ENCODE assay signal across 10 cellular contexts in the genomic region with DNA sequence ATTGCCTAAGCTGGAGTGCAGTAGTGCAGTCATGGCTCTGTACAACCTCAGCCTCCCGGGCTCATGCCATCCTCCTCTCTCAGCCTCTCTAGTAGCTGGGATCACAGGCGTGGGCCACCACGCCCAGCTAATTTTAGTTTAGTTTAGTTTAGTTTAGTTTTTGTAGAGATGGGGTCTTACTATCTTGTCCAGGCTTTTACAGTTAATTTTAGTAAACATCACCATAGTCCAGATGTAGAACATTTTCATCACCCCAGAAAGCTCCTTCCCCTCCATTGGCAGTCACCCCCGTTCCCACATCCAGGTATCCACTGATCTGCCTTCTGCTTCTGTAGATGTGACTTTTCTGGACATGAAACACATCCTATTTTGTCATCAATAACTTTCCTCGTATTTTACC. TPM values are rescaled to one million over a fixed set of nuclear protein-coding genes. Genes with fewer than 3 reads are reported as not detected.
A peak's percentile ranks its signal among the peaks of the same experiment; 100 is the strongest.
DNase-seq lines count a peak whose midpoint lies in the region; ATAC-seq and TF ChIP-seq lines count a peak whose summit lies in the region.
"Had no signal": no experiment of that assay in that cellular context is flagged by ENCODE, and none has a peak within 500 bp of the region (broad histone marks: within the 10 kb centered on the region; RNA-seq: fewer than 3 reads in every experiment).

No MANE protein-coding gene starts in this region.

- H3K27ac Mint-ChIP-seq in MCF 10A (ENCODE audit: low read depth, unreplicated experiment), result no peak overlapping the region
- H3K27ac Mint-ChIP-seq in WTC11, result peak overlapping the region; percentile 50
- peak overlapping the region; percentile 28 for H3K27ac Mint-ChIP-seq in glutamatergic neuron (ENCODE audit: unreplicated experiment)

- H3K27ac ChIP-seq in breast epithelium (peak overlapping the region; percentile 30 to 57), temporal lobe (ENCODE audit: low read depth, low read length) (peak overlapping the region; percentile 14)
- H3K27ac ChIP-seq: SJCRH30 had no signal

- no peak for DNase-seq in breast epithelium (ENCODE audit: low spot score in 2 of 2)
- no peak for DNase-seq in MCF 10A (ENCODE audit: unreplicated experiment)
- DNase-seq in WTC11 (ENCODE audit: low spot score), result no peak
- DNase-seq in glutamatergic neuron, result no peak
- DNase-seq in OCI-M2 (lab: John Stamatoyannopoulos, UW; ENCODE audit: unreplicated experiment), result no peak
- no peak for DNase-seq in SIG-M5 (lab: John Stamatoyannopoulos, UW)
- DNase-seq: NCI-H446, SJCRH30 had no signal

- H3K4me3 Mint-ChIP-seq in MCF 10A (ENCODE audit: unreplicated experiment) (no peak overlapping the region), WTC11 (no peak overlapping the region), glutamatergic neuron (ENCODE audit: unreplicated experiment) (no peak overlapping the region)

- H3K4me3 ChIP-seq in breast epithelium, result no peak overlapping the region
- H3K4me3 ChIP-seq: SJCRH30 had no signal

- no peak for TF ChIP-seq POLR2A in breast epithelium (IDR thresholded peaks at IDR 0.05)

- TF ChIP-seq CTCF in breast epithelium (IDR thresholded peaks at IDR 0.05), result no peak
- no peak for TF ChIP-seq CTCF in MCF 10A (IDR thresholded peaks at IDR 0.05; ENCODE audit: unreplicated experiment)
- no peak for TF ChIP-seq CTCF in WTC11 (IDR thresholded peaks at IDR 0.05)
- no peak for TF ChIP-seq CTCF in glutamatergic neuron (IDR thresholded peaks at IDR 0.05; ENCODE audit: partially characterized antibody, unreplicated experiment)

- no peaks in the 10 kb centered on the region for H3K9me3 ChIP-seq in breast epithelium
- H3K9me3 ChIP-seq: SJCRH30 had no signal

- CTCF ChIA-PET in MCF 10A (lab: Yijun Ruan, JAX), result interaction anchor here (0.6 kb wide), 3 partner anchors 36 to 165 kb away, joined by 3 to 4 read pairs (median 3); no protein-coding TSS in a partner anchor
- CTCF ChIA-PET in WTC11 (lab: Charles Lee), result interaction anchor here (1.0 to 1.9 kb wide), 4 partner anchors 16 to 59 kb away, joined by 3 to 6 read pairs (median 5); partner anchors contain the start of genes DNM2 and QTRT1

- peaks cover 36% of the 10 kb centered on the region for H3K36me3 Mint-ChIP-seq in MCF 10A (ENCODE audit: insufficient read depth, unreplicated experiment)
- H3K36me3 Mint-ChIP-seq in WTC11, result peaks cover 14% of the 10 kb centered on the region
- peaks cover 3% of the 10 kb centered on the region for H3K36me3 Mint-ChIP-seq in glutamatergic neuron (ENCODE audit: unreplicated experiment)

- H3K27me3 Mint-ChIP-seq in MCF 10A (ENCODE audit: insufficient read depth, unreplicated experiment) (no peaks in the 10 kb centered on the region), WTC11 (ENCODE audit: low read depth) (no peaks in the 10 kb centered on the region), glutamatergic neuron (ENCODE audit: unreplicated experiment) (peaks cover 11% of the 10 kb centered on the region)

- POLR2A ChIA-PET in MCF 10A (lab: Yijun Ruan, JAX) (no interaction called here), WTC11 (lab: Charles Lee) (no interaction called here)

- H3K4me1 Mint-ChIP-seq in MCF 10A (ENCODE audit: insufficient read depth, unreplicated experiment) (peaks cover 10% of the 10 kb centered on the region), WTC11 (peaks cover 39% of the 10 kb centered on the region), glutamatergic neuron (ENCODE audit: low read depth, unreplicated experiment) (peaks cover 22% of the 10 kb centered on the region)

- no peaks in the 10 kb centered on the region for H3K9me3 Mint-ChIP-seq in MCF 10A (ENCODE audit: unreplicated experiment)
- H3K9me3 Mint-ChIP-seq in WTC11, result no peaks in the 10 kb centered on the region
- H3K9me3 Mint-ChIP-seq in glutamatergic neuron (ENCODE audit: unreplicated experiment), result peaks cover 6% of the 10 kb centered on the region

- intact Hi-C loops in breast epithelium (cut with DNase I; ENCODE audit: low total_unique reads), result no loop called here
- intact Hi-C loops in MCF 10A (cut with micrococcal nuclease), result no loop called here

- no TSS peak for BruUV-seq in MCF 10A (replicated peaks; lab: Mats Ljungman, UMichigan)

- no peaks in the 10 kb centered on the region for H3K36me3 ChIP-seq in breast epithelium

- no peaks in the 10 kb centered on the region for H3K27me3 ChIP-seq in breast epithelium
- H3K27me3 ChIP-seq: SJCRH30 had no signal

- ATAC-seq in WTC11 (no peak), HG03025 (IDR thresholded peaks at IDR 0.05; ENCODE audit: low FRiP score, unreplicated experiment) (no peak)

- H3K4me1 ChIP-seq in breast epithelium, result no peaks in the 10 kb centered on the region
- H3K4me1 ChIP-seq: SJCRH30 had no signal

TF ChIP-seq in WTC11, 78 proteins besides CTCF, POLR2A, EP300 and RAD21 (continues in another document):
- no peak for TF ChIP-seq HMGA2 (CRISPR knock-in tag; IDR thresholded peaks at IDR 0.05)
- TF ChIP-seq, protein P1, sequence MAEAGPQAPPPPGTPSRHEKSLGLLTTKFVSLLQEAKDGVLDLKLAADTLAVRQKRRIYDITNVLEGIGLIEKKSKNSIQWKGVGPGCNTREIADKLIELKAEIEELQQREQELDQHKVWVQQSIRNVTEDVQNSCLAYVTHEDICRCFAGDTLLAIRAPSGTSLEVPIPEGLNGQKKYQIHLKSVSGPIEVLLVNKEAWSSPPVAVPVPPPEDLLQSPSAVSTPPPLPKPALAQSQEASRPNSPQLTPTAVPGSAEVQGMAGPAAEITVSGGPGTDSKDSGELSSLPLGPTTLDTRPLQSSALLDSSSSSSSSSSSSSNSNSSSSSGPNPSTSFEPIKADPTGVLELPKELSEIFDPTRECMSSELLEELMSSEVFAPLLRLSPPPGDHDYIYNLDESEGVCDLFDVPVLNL (CRISPR knock-in tag; IDR thresholded peaks at IDR 0.05; ENCODE audit: borderline replicate concordance, low read depth), result no peak
- TF ChIP-seq ZNF532 (CRISPR knock-in tag; IDR thresholded peaks at IDR 0.05; ENCODE audit: borderline replicate concordance), result no peak
- no peak for TF ChIP-seq CDX4 (CRISPR knock-in tag; IDR thresholded peaks at IDR 0.05; ENCODE audit: borderline replicate concordance)
- no peak for TF ChIP-seq CREB1 (CRISPR knock-in tag; IDR thresholded peaks at IDR 0.05)
- TF ChIP-seq TEAD1 (CRISPR knock-in tag; IDR thresholded peaks at IDR 0.05), result no peak
- no peak for TF ChIP-seq ZNF138 (CRISPR knock-in tag; conservative IDR thresholded peaks at IDR 0.05)
- no peak for TF ChIP-seq SP1 (CRISPR knock-in tag; conservative IDR thresholded peaks at IDR 0.05)
- TF ChIP-seq, protein P2, sequence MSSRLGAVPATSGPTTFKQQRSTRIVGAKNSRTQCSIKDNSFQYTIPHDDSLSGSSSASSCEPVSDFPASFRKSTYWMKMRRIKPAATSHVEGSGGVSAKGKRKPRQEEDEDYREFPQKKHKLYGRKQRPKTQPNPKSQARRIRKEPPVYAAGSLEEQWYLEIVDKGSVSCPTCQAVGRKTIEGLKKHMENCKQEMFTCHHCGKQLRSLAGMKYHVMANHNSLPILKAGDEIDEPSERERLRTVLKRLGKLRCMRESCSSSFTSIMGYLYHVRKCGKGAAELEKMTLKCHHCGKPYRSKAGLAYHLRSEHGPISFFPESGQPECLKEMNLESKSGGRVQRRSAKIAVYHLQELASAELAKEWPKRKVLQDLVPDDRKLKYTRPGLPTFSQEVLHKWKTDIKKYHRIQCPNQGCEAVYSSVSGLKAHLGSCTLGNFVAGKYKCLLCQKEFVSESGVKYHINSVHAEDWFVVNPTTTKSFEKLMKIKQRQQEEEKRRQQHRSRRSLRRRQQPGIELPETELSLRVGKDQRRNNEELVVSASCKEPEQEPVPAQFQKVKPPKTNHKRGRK (CRISPR knock-in tag; IDR thresholded peaks at IDR 0.05; ENCODE audit: borderline replicate concordance), result no peak
- TF ChIP-seq FOXP1 (CRISPR knock-in tag; IDR thresholded peaks at IDR 0.05; ENCODE audit: borderline replicate concordance), result no peak

RNA-seq across cellular contexts. Expression of gene DNM2, which starts 41.1 kb away (rescaled TPM):
- total RNA-seq in breast epithelium (10 to 100 TPM; 83.1 to 98.6 (median 84.5) TPM), MCF 10A (2022) (114 and 125 TPM in 2 replicates), WTC11 (2021) (120 to 131 TPM (median 123 TPM) in 3 replicates), glutamatergic neuron (ENCODE audit: unreplicated experiment) (227 TPM), temporal lobe (32.5 TPM)

RNA-seq across cellular contexts. Expression of gene QTRT1, which starts 57.7 kb away (rescaled TPM):
- 10 to 100 TPM; 29.0 to 47.5 (median 31.2) TPM for total RNA-seq in breast epithelium
- total RNA-seq in MCF 10A (2022), result 57.5 and 71.3 TPM in 2 replicates
- 67.6 to 72.6 TPM (median 69.6 TPM) in 3 replicates for total RNA-seq in WTC11 (2021)
- 35.1 TPM for total RNA-seq in glutamatergic neuron (ENCODE audit: unreplicated experiment)
- total RNA-seq in temporal lobe, result 31.7 TPM
